ENCODE assay signal across 13 cellular contexts in the genomic region with DNA sequence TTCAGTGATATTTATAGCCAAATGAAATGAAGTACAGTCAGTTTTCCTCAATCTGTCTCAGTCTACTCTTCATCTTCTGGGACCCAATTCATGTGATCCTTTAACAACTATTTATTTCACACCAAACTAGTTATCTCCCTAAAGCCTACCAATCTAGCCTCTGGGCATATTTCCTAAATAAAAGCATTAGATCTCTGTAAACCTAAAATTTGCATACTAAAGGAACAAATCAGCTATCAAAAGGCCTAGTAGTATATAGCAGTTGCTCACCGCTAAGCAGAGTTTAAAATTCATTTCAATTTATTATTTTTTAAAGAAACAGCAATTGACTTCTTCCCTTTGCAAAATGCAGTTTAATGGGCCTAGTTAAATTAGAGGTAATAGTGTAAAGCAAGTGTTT.
DNase-seq lines count a peak whose midpoint lies in the region; ATAC-seq lines count a peak whose summit lies in the region.
"Had no signal": no experiment of that assay in that cellular context is flagged by ENCODE, and none has a peak within 500 bp of the region (broad histone marks: within the 10 kb centered on the region; RNA-seq: fewer than 3 reads in every experiment).

No MANE protein-coding gene starts in this region.

- 57% methylated on average over 1 of the region's 1 CpG; no CpG with 5 or more reads in 1 of the 2 experiments for WGBS in ectodermal cell, 2 experiments

- DNase-seq in activated naive CD8-positive, alpha-beta T cell treated with anti-CD3 and anti-CD28 coated beads for 36 hours, result no peak
- peak; percentile 33 for DNase-seq in NCI-H526 treated with DMSO at 0.1 percent for 48 hours (lab: John Stamatoyannopoulos, UW)
- DNase-seq in NCI-H2171 treated with DMSO at 0.1 percent for 48 hours (lab: John Stamatoyannopoulos, UW), result no peak
- no peak for DNase-seq in stimulated activated naive CD4-positive, alpha-beta T cell treated with Interleukin-2 at 50 U/mL for 16 hours (lab: John Stamatoyannopoulos, UW)
- DNase-seq: CD8-positive, alpha-beta T cell; H9; KBM-7; NCI-H1105 treated with DMSO at 0.1 percent for 48 hours; NCI-H187; SHP77 treated with DMSO at 0.1 percent for 48 hours had no signal

- peak overlapping the region; percentile 12 for H3K27ac ChIP-seq in ectodermal cell (ENCODE audit: insufficient read depth, low read depth, low read length, poor library complexity, severe bottlenecking)

- ATAC-seq in GM21423 (IDR thresholded peaks at IDR 0.05; ENCODE audit: unreplicated experiment), result no peak
- ATAC-seq: CD8-positive, alpha-beta T cell had no signal

- peak overlapping the region; percentile 66 for H3K27ac Mint-ChIP-seq in activated naive CD8-positive, alpha-beta T cell
- no peak overlapping the region for H3K27ac Mint-ChIP-seq in activated naive CD8-positive, alpha-beta T cell treated with anti-CD3 and anti-CD28 coated beads for 36 hours
- H3K27ac Mint-ChIP-seq: CD8-positive, alpha-beta T cell had no signal

- no peak overlapping the region for H3K4me3 ChIP-seq in ectodermal cell (ENCODE audit: insufficient read depth, low read depth, low read length)

- H3K4me3 Mint-ChIP-seq in activated naive CD8-positive, alpha-beta T cell, result no peak overlapping the region
- no peak overlapping the region for H3K4me3 Mint-ChIP-seq in activated naive CD8-positive, alpha-beta T cell treated with anti-CD3 and anti-CD28 coated beads for 36 hours
- H3K4me3 Mint-ChIP-seq: CD8-positive, alpha-beta T cell; H9 had no signal

- H3K36me3 Mint-ChIP-seq in activated naive CD8-positive, alpha-beta T cell, result peaks cover 6% of the 10 kb centered on the region
- peaks cover 13% of the 10 kb centered on the region for H3K36me3 Mint-ChIP-seq in activated naive CD8-positive, alpha-beta T cell treated with anti-CD3 and anti-CD28 coated beads for 36 hours
- H3K36me3 Mint-ChIP-seq: CD8-positive, alpha-beta T cell had no signal

- H3K36me3 ChIP-seq in ectodermal cell (ENCODE audit: control insufficient read depth, insufficient read depth, low read length), result no peaks in the 10 kb centered on the region

- peaks cover 15% of the 10 kb centered on the region for H3K4me1 ChIP-seq in ectodermal cell (ENCODE audit: control insufficient read depth, insufficient read depth, low read length)

- no peaks in the 10 kb centered on the region for H3K27me3 Mint-ChIP-seq in activated naive CD8-positive, alpha-beta T cell
- no peaks in the 10 kb centered on the region for H3K27me3 Mint-ChIP-seq in activated naive CD8-positive, alpha-beta T cell treated with anti-CD3 and anti-CD28 coated beads for 36 hours

- H3K27me3 ChIP-seq in ectodermal cell (ENCODE audit: control insufficient read depth, insufficient read depth, low read length, poor library complexity, severe bottlenecking), result no peaks in the 10 kb centered on the region

- peaks cover 51% of the 10 kb centered on the region for H3K4me1 Mint-ChIP-seq in activated naive CD8-positive, alpha-beta T cell (ENCODE audit: low read depth)
- H3K4me1 Mint-ChIP-seq in activated naive CD8-positive, alpha-beta T cell treated with anti-CD3 and anti-CD28 coated beads for 36 hours, result peaks cover 39% of the 10 kb centered on the region

- no peaks in the 10 kb centered on the region for H3K9me3 Mint-ChIP-seq in activated naive CD8-positive, alpha-beta T cell (ENCODE audit: low read depth)
- peaks cover 4% of the 10 kb centered on the region for H3K9me3 Mint-ChIP-seq in activated naive CD8-positive, alpha-beta T cell treated with anti-CD3 and anti-CD28 coated beads for 36 hours
- H3K9me3 Mint-ChIP-seq: CD8-positive, alpha-beta T cell; H9 had no signal

- no peaks in the 10 kb centered on the region for H3K9me3 ChIP-seq in ectodermal cell (ENCODE audit: control insufficient read depth, low read length)
